11 cellular contexts compared by ENCODE assay signal in genomic region chr14:28245216-28245615, GRCh38.
"Had no signal": no experiment of that assay in that cellular context is flagged by ENCODE, and none has a peak within 500 bp of the region (broad histone marks: within the 10 kb centered on the region; RNA-seq: fewer than 3 reads in every experiment).

No MANE protein-coding gene starts in this region.

- H3K36me3 ChIP-seq: HAP-1 had no signal

- ATAC-seq: GM23338, HCT116 had no signal

- H3K4me1 ChIP-seq: HAP-1 had no signal

- H3K9me3 ChIP-seq: HAP-1 had no signal

- FAIRE-seq: H1, H54 had no signal

- H3K27ac Mint-ChIP-seq: GM23338, H9, HFFc6 had no signal

- H3K4me2 ChIP-seq: GM23338 had no signal

- H3K27ac ChIP-seq: GM23248 had no signal

- H2AFZ ChIP-seq: GM23248, GM23338 had no signal

- H3K4me1 Mint-ChIP-seq: GM23338, H9 had no signal

- DNase-seq: GM23248, GOT3, H7, H9, HCEC 1CT, HFFc6 had no signal

- H3K4me3 Mint-ChIP-seq: GM23338, H9, HFFc6 had no signal

- H3K4me3 ChIP-seq: GM23248, GM23338, HAP-1 had no signal

- H3K9ac ChIP-seq: GM23248 had no signal
